ENCODE assay signal across 8 cellular contexts in genomic region chr5:128083033-128083810, GRCh38. TPM values are rescaled to one million over a fixed set of nuclear protein-coding genes. Genes with fewer than 3 reads are reported as not detected.
DNase-seq lines count a peak whose midpoint lies in the region; ATAC-seq and TF ChIP-seq lines count a peak whose summit lies in the region.

Gene SLC12A2 (plus strand): TSS chr5:128083766. CDS start chr5:128083955, 189 bp downstream.

- H3K9ac ChIP-seq in skeletal muscle tissue (ENCODE audit: low read depth in 1 of 3, low read length in 3 of 3): peak within 1 kb of the TSS; percentile 81 to 93 (median 88)

- H3K4me1 ChIP-seq in ACC112 (ENCODE audit: control insufficient read depth, insufficient read depth, low read length, unreplicated experiment) (peaks cover 24% of the 10 kb centered on the region), skeletal muscle tissue (ENCODE audit: control insufficient read depth in 3 of 3, insufficient read depth in 3 of 3, low read length in 3 of 3) (peaks cover 8 to 17% (median 14%) of the 10 kb centered on the region in 3 donors)

- peaks cover 68% of the 10 kb centered on the region for H3K79me2 ChIP-seq in ACC112 (ENCODE audit: control insufficient read depth, insufficient read depth, low read length, unreplicated experiment)

- in situ Hi-C loops in T47D (cut with HindIII; ENCODE audit: low pct_unique_long_range_greater_than_20kb, low sequenced_read_pairs): no loop called here

- H3K27me3 ChIP-seq in ACC112 (ENCODE audit: insufficient read depth, low read length): no peaks in the 10 kb centered on the region
- no peaks in the 10 kb centered on the region for H3K27me3 ChIP-seq in skeletal muscle tissue (ENCODE audit: control insufficient read depth in 3 of 3, insufficient read depth in 3 of 3, low read length in 3 of 3)

- no peak for TF ChIP-seq CTCF in VCaP (conservative IDR thresholded peaks at IDR 0.05)

- no peaks in the 10 kb centered on the region for H3K9me3 ChIP-seq in iPS-18c (ENCODE audit: control insufficient read depth, insufficient read depth, low read length)
- H3K9me3 ChIP-seq in skeletal muscle tissue (ENCODE audit: control insufficient read depth in 3 of 3, low read length in 3 of 3): no peaks in the 10 kb centered on the region

- no peaks in the 10 kb centered on the region; the same call in 1 of the 2 replicates for H3K36me3 ChIP-seq in ACC112 (ENCODE audit: insufficient read depth, low read length)
- no peaks in the 10 kb centered on the region for H3K36me3 ChIP-seq in skeletal muscle tissue (ENCODE audit: control insufficient read depth in 3 of 3, insufficient read depth in 3 of 3, low read length in 3 of 3)

- peak within 1 kb of the TSS; percentile 95 for H3K4me3 ChIP-seq in ACC112 (ENCODE audit: low read depth, low read length)
- peak within 1 kb of the TSS; percentile 85 for H3K4me3 ChIP-seq in iPS-18c (ENCODE audit: insufficient read depth, low read depth, low read length)
- peak within 1 kb of the TSS; percentile 88 to 93 (median 91) for H3K4me3 ChIP-seq in skeletal muscle tissue (ENCODE audit: low read length in 3 of 3)

- DNase-seq in NCI-H2196 (lab: John Stamatoyannopoulos, UW; ENCODE audit: unreplicated experiment) (peak; percentile 89), T47D (ENCODE audit: low read depth in 1 of 2, low spot score in 1 of 2) (peak; percentile 82 to 95)

- peak within 1 kb of the TSS; percentile 78 for H2AFZ ChIP-seq in ACC112 (ENCODE audit: low read length, unreplicated experiment)

- H3K27ac ChIP-seq in ACC112 (ENCODE audit: low read depth, low read length) (peak within 1 kb of the TSS; percentile 71), VCaP (peak within 1 kb of the TSS; percentile 86), skeletal muscle tissue (ENCODE audit: low read depth, low read length) (peak within 1 kb of the TSS; percentile 87)

- peak; percentile 58 for ATAC-seq in GM18868 (IDR thresholded peaks at IDR 0.05; ENCODE audit: unreplicated experiment)
- peak; percentile 42 for ATAC-seq in HG03103 (IDR thresholded peaks at IDR 0.05; ENCODE audit: low read depth, unreplicated experiment)

RNA-seq across cellular contexts. Expression of gene SLC12A2, which starts in this region (rescaled TPM):
- total RNA-seq in skeletal muscle tissue: 24.5 TPM

Comparison
In these comparisons a context has a peak if more than half of its experiments do, and no peak if none do; other contexts are left out.
1. Peak in every context shown above with its lines: DNase-seq, ATAC-seq, H3K4me3 ChIP-seq and H3K27ac ChIP-seq.